In genomic region chr9:101751895-101752294, GRCh38 we compare ENCODE assay signal across 11 cellular contexts. TPM values are rescaled to one million over a fixed set of nuclear protein-coding genes. Genes with fewer than 3 reads are reported as not detected.
"Had no signal": no experiment of that assay in that cellular context is flagged by ENCODE, and none has a peak within 500 bp of the region (broad histone marks: within the 10 kb centered on the region; RNA-seq: fewer than 3 reads in every experiment).

No MANE protein-coding gene starts in this region.

- H3K4me1 ChIP-seq: HAP-1 had no signal

- H3K4me1 Mint-ChIP-seq: GM23338 had no signal

- H3K27ac ChIP-seq: GM23248 had no signal

- H3K9ac ChIP-seq: GM23248 had no signal

- H3K9me3 ChIP-seq: HAP-1 had no signal

- H3K9me3 Mint-ChIP-seq: H9 had no signal

- H3K4me2 ChIP-seq: GM23338 had no signal

- ATAC-seq: GM23338, HCT116 had no signal

- H3K36me3 ChIP-seq: HAP-1 had no signal

- H3K4me3 Mint-ChIP-seq: GM23338, H9, HFFc6 had no signal

- DNase-seq: GM23248, GOT3, H7, H9, HCEC 1CT, HFFc6 had no signal

- H2AFZ ChIP-seq: GM23248, GM23338 had no signal

- H3K4me3 ChIP-seq: GM23248, GM23338, HAP-1 had no signal

- H3K27ac Mint-ChIP-seq: GM23338, H9, HFFc6 had no signal

- FAIRE-seq: H1, H54 had no signal

RNA-seq across cellular contexts. Expression of gene GRIN3A, which starts 13.4 kb away (rescaled TPM):
- total RNA-seq: GM23248, H7, H9, HFFc6 had no signal
- polyA plus RNA-seq: GM23248, H1 had no signal
